11 cellular contexts compared by ENCODE assay signal in genomic region chr10:88318803-88319202, GRCh38.
DNase-seq lines count a peak whose midpoint lies in the region; ATAC-seq and TF ChIP-seq lines count a peak whose summit lies in the region.
"Had no signal": no experiment of that assay in that cellular context is flagged by ENCODE, and none has a peak within 500 bp of the region (broad histone marks: within the 10 kb centered on the region; RNA-seq: fewer than 3 reads in every experiment).

No MANE protein-coding gene starts in this region.

- H3K27ac ChIP-seq in KMS-11 (no peak overlapping the region), endodermal cell (ENCODE audit: low read depth, low read length) (no peak overlapping the region)

- no peak overlapping the region for H3K4me2 ChIP-seq in KMS-11

- ATAC-seq in HG03175 (IDR thresholded peaks at IDR 0.05; ENCODE audit: unreplicated experiment) (no peak), HG03039 (IDR thresholded peaks at IDR 0.05; ENCODE audit: unreplicated experiment) (no peak)
- ATAC-seq: activated naive CD8-positive, alpha-beta T cell treated with anti-CD3 and anti-CD28 coated beads, Interleukin-2, amount 50 U/mL, for 24 hours; PC-3 had no signal

- no peaks in the 10 kb centered on the region for H3K27me3 ChIP-seq in KMS-11 (ENCODE audit: insufficient read depth, low read depth)
- no peaks in the 10 kb centered on the region for H3K27me3 ChIP-seq in endodermal cell (ENCODE audit: control insufficient read depth, insufficient read depth, low read length, poor library complexity, severe bottlenecking)

- peaks cover 35% of the 10 kb centered on the region for H3K36me3 Mint-ChIP-seq in activated CD4-positive, alpha-beta T cell treated with anti-CD3 and anti-CD28 coated beads, Interleukin-2, amount 10 ng/mL, durations not matched to agents 7 days and 5 days (ENCODE audit: low read depth)
- peaks cover 4% of the 10 kb centered on the region for H3K36me3 Mint-ChIP-seq in endodermal cell (ENCODE audit: low read depth)

- H3K9me3 ChIP-seq in endodermal cell (ENCODE audit: control insufficient read depth, low read length), result peaks cover 24% of the 10 kb centered on the region

- POLR2A ChIA-PET in activated CD4-positive, alpha-beta T cell treated with anti-CD3 and anti-CD28 coated beads, Interleukin-2, amount 10 ng/mL, durations not matched to agents 7 days and 5 days (lab: Charles Lee), result no interaction called here

- CTCF ChIA-PET in activated CD4-positive, alpha-beta T cell treated with anti-CD3 and anti-CD28 coated beads, Interleukin-2, amount 10 ng/mL, durations not matched to agents 7 days and 5 days (lab: Charles Lee), result interaction anchor here (0.8 to 1.5 kb wide), 4 partner anchors 23 to 467 kb away, joined by 3 to 5 read pairs (median 3); no protein-coding TSS in a partner anchor

- H3K4me3 ChIP-seq in KMS-11 (IDR thresholded peaks at IDR 0.05; ENCODE audit: insufficient read depth, low read depth, low read length) (no peak overlapping the region), endodermal cell (ENCODE audit: low read length) (no peak overlapping the region), retinal pigment epithelial cell (ENCODE audit: low read length) (no peak overlapping the region)

- no peaks in the 10 kb centered on the region for H3K79me2 ChIP-seq in KMS-11 (ENCODE audit: insufficient read depth, low read depth)

- H3K27me3 Mint-ChIP-seq in activated CD4-positive, alpha-beta T cell treated with anti-CD3 and anti-CD28 coated beads, Interleukin-2, amount 10 ng/mL, durations not matched to agents 7 days and 5 days, result peaks cover 4% of the 10 kb centered on the region
- peaks cover 17% of the 10 kb centered on the region for H3K27me3 Mint-ChIP-seq in endodermal cell (ENCODE audit: insufficient read depth)
- H3K27me3 Mint-ChIP-seq: activated naive CD8-positive, alpha-beta T cell treated with anti-CD3 and anti-CD28 coated beads, Interleukin-2, amount 50 U/mL, for 24 hours had no signal

- H3K4me3 Mint-ChIP-seq in activated CD4-positive, alpha-beta T cell treated with anti-CD3 and anti-CD28 coated beads, Interleukin-2, amount 10 ng/mL, durations not matched to agents 7 days and 5 days, result no peak overlapping the region
- H3K4me3 Mint-ChIP-seq in endodermal cell, result no peak overlapping the region
- H3K4me3 Mint-ChIP-seq: activated naive CD8-positive, alpha-beta T cell treated with anti-CD3 and anti-CD28 coated beads, Interleukin-2, amount 50 U/mL, for 24 hours had no signal

- H4K20me1 ChIP-seq in KMS-11 (ENCODE audit: insufficient read depth), result no peaks in the 10 kb centered on the region

- H3K36me3 ChIP-seq in KMS-11 (ENCODE audit: insufficient read depth), result no peaks in the 10 kb centered on the region
- no peaks in the 10 kb centered on the region for H3K36me3 ChIP-seq in endodermal cell (ENCODE audit: control insufficient read depth, insufficient read depth, low read length)

- DNase-seq in activated CD4-positive, alpha-beta T cell treated with anti-CD3 and anti-CD28 coated beads, Interleukin-2, amount 10 ng/mL, durations not matched to agents 7 days and 5 days, result no peak
- no peak for DNase-seq in activated CD4-positive, alpha-beta T cell treated with anti-CD3 and anti-CD28 coated beads, Interleukin-2, amount 50 U/mL, for 1 hour
- DNase-seq in endodermal cell, result peak; percentile 68
- no peak for DNase-seq in retinal pigment epithelial cell (ENCODE audit: low read depth)
- DNase-seq in T1000 (lab: John Stamatoyannopoulos, UW), result no peak
- DNase-seq: activated CD4-positive, CD25-positive, alpha-beta regulatory T cell treated with anti-CD3 and anti-CD28 coated beads, Interleukin-2, amount 50 U/mL, for 72 hours; activated naive CD8-positive, alpha-beta T cell treated with anti-CD3 and anti-CD28 coated beads, Interleukin-2, amount 50 U/mL, for 24 hours; PC-3 had no signal

- no peaks in the 10 kb centered on the region for H3K4me1 ChIP-seq in KMS-11 (ENCODE audit: low read depth, poor library complexity, severe bottlenecking)
- H3K4me1 ChIP-seq in endodermal cell (ENCODE audit: control insufficient read depth, insufficient read depth, low read length), result peaks cover 3% of the 10 kb centered on the region

- TF ChIP-seq CTCF in KMS-11 (conservative IDR thresholded peaks at IDR 0.05; ENCODE audit: low read depth, low read length) (peak; percentile 68), endodermal cell (conservative IDR thresholded peaks at IDR 0.05) (peak; percentile 74), retinal pigment epithelial cell (conservative IDR thresholded peaks at IDR 0.05; ENCODE audit: low read depth, low read length) (peak; percentile 11)

- H3K9me3 Mint-ChIP-seq in activated CD4-positive, alpha-beta T cell treated with anti-CD3 and anti-CD28 coated beads, Interleukin-2, amount 10 ng/mL, durations not matched to agents 7 days and 5 days, result peaks cover 48% of the 10 kb centered on the region
- H3K9me3 Mint-ChIP-seq in endodermal cell, result peaks cover 37% of the 10 kb centered on the region

- 81% methylated on average over 2 of the region's 2 CpGs; no CpG with 5 or more reads in 1 of the 2 experiments for WGBS in endodermal cell (ENCODE audit: insufficient coverage in 1 of 2, insufficient read length in 1 of 2), 2 experiments

- peaks cover 3% of the 10 kb centered on the region for H3K4me1 Mint-ChIP-seq in activated CD4-positive, alpha-beta T cell treated with anti-CD3 and anti-CD28 coated beads, Interleukin-2, amount 10 ng/mL, durations not matched to agents 7 days and 5 days
- H3K4me1 Mint-ChIP-seq in endodermal cell, result peaks cover 3% of the 10 kb centered on the region

- H2AFZ ChIP-seq in KMS-11 (ENCODE audit: low read depth), result no peak overlapping the region

- peak overlapping the region; percentile 48 for H3K27ac Mint-ChIP-seq in activated CD4-positive, alpha-beta T cell treated with anti-CD3 and anti-CD28 coated beads, Interleukin-2, amount 10 ng/mL, durations not matched to agents 7 days and 5 days
- H3K27ac Mint-ChIP-seq in endodermal cell, result no peak overlapping the region
- H3K27ac Mint-ChIP-seq: activated naive CD8-positive, alpha-beta T cell treated with anti-CD3 and anti-CD28 coated beads, Interleukin-2, amount 50 U/mL, for 24 hours had no signal

- H3K9ac ChIP-seq in KMS-11 (no peak overlapping the region), endodermal cell (ENCODE audit: extremely low read depth, low read length, poor library complexity, severe bottlenecking) (no peak overlapping the region)

Comparison
In these comparisons a context has a peak if more than half of its experiments do, and no peak if none do; other contexts are left out.
1. CTCF ChIP-seq: peak in every context shown above with its lines; median percentile 74 in endodermal cell; 68 in KMS-11; 11 in retinal pigment epithelial cell.